ENCODE assay signal across 16 cellular contexts in the genomic region with DNA sequence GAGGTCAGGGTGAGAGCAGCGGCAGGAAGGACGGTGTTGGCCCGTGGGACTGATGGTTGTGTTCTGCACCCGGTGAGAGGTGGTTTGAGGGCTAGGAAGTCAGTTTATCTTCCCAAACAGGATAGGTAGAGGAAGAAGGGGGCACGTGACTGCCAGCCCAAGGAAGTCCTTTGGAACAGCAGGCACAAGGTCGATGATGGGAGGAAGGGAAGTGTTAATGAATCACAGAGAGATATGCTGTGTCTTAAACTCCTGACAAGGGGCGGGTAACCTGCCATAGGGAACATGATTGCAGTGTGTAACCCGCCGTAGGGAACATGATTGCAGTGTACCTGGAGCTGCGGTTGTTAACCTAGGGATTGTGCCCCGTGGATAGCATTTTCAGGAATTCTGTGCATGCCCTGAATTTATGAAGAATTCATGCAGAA.
"Had no signal": no experiment of that assay in that cellular context is flagged by ENCODE, and none has a peak within 500 bp of the region (broad histone marks: within the 10 kb centered on the region; RNA-seq: fewer than 3 reads in every experiment).

No MANE protein-coding gene starts in this region.

- H3K27ac ChIP-seq: psoas muscle, thyroid gland, vagina had no signal

- H3K27ac Mint-ChIP-seq: activated CD8-positive, alpha-beta memory T cell treated with anti-CD3 and anti-CD28 coated beads, Interleukin-2, amount 10 ng/mL, durations not matched to agents 7 days and 5 days; activated naive CD4-positive, alpha-beta T cell treated with anti-CD3 and anti-CD28 coated beads, Interleukin-2, amount 50 U/mL, for 24 hours; T-cell had no signal

- H3K4me3 Mint-ChIP-seq: activated CD8-positive, alpha-beta memory T cell treated with anti-CD3 and anti-CD28 coated beads, Interleukin-2, amount 10 ng/mL, durations not matched to agents 7 days and 5 days; activated naive CD4-positive, alpha-beta T cell treated with anti-CD3 and anti-CD28 coated beads, Interleukin-2, amount 50 U/mL, for 24 hours; T-cell had no signal

- H3K4me1 Mint-ChIP-seq: activated CD8-positive, alpha-beta memory T cell treated with anti-CD3 and anti-CD28 coated beads, Interleukin-2, amount 10 ng/mL, durations not matched to agents 7 days and 5 days; activated naive CD4-positive, alpha-beta T cell treated with anti-CD3 and anti-CD28 coated beads, Interleukin-2, amount 50 U/mL, for 24 hours had no signal

- H3K4me3 ChIP-seq: psoas muscle, thyroid gland, vagina had no signal

- H3K9me3 Mint-ChIP-seq: activated naive CD4-positive, alpha-beta T cell treated with anti-CD3 and anti-CD28 coated beads, Interleukin-2, amount 50 U/mL, for 24 hours; T-cell had no signal

- ATAC-seq: activated CD4-positive, CD25-positive, alpha-beta regulatory T cell treated with anti-CD3 and anti-CD28 coated beads, Interleukin-2, amount 50 U/mL, for 24 hours; activated CD8-positive, alpha-beta memory T cell treated with anti-CD3 and anti-CD28 coated beads, Interleukin-2, amount 10 ng/mL, durations not matched to agents 7 days and 5 days; esophagus mucosa; left ventricle myocardium superior; psoas muscle; sciatic nerve; T-cell had no signal

- H3K27me3 ChIP-seq: thyroid gland, vagina had no signal

- H3K36me3 Mint-ChIP-seq: activated CD8-positive, alpha-beta memory T cell treated with anti-CD3 and anti-CD28 coated beads, Interleukin-2, amount 10 ng/mL, durations not matched to agents 7 days and 5 days; activated naive CD4-positive, alpha-beta T cell treated with anti-CD3 and anti-CD28 coated beads, Interleukin-2, amount 50 U/mL, for 24 hours; T-cell had no signal

- H3K4me1 ChIP-seq: psoas muscle, thyroid gland, vagina had no signal

- DNase-seq: activated CD4-positive, alpha-beta T cell treated with anti-CD3 and anti-CD28 coated beads, Interleukin-2, amount 50 U/mL, for 4 hours; activated CD8-positive, alpha-beta memory T cell treated with anti-CD3 and anti-CD28 coated beads, Interleukin-2, amount 10 ng/mL, durations not matched to agents 7 days and 5 days; activated T-cell treated with anti-CD3 and anti-CD28 coated beads, Interleukin-2, amount 50 U/mL, for 1 hour; hippocampal formation; left ventricle myocardium superior; mesendoderm; psoas muscle; stimulated activated CD4-positive, alpha-beta T cell treated with anti-CD3 and anti-CD28 coated beads, Interleukin-1b, Interleukin-23, amount 100 ng/mL, for 48 hours; T-cell; T-helper 9 cell; thyroid gland had no signal

- H3K9me3 ChIP-seq: psoas muscle, thyroid gland, vagina had no signal

- H3K36me3 ChIP-seq: thyroid gland, vagina had no signal
